In the genomic region with DNA sequence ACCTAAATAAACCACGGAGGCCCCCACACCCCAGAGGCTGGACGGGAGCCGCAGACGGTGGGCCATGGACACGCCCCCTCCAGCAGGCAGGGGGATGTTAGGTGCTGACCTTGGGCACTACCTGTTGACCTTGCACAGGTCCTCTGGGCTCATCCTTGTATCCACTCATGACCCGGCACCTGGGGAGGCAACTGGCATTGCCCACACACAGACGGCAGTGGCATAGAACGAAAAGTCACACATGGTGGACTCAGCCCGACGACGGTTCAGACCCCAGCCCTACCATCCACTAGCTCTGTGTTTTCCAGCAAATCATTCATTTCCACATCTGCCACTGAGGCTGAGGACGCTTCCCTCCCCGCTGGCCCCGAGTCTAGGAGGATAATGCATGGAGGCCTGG, we compare ENCODE assay signal across 24 cellular contexts.
"Had no signal": no experiment of that assay in that cellular context is flagged by ENCODE, and none has a peak within 500 bp of the region (broad histone marks: within the 10 kb centered on the region; RNA-seq: fewer than 3 reads in every experiment).

No MANE protein-coding gene starts in this region.

- H3K27ac ChIP-seq: brain microvascular endothelial cell, cardiac muscle cell had no signal

- H3K4me3 ChIP-seq: cardiac muscle cell, MG63 had no signal

- DNase-seq: activated B cell treated with CpG ODN at 0.5 μM for 24 hours; activated CD4-positive, alpha-beta T cell treated with anti-CD3 and anti-CD28 coated beads for 1 hour; activated CD4-positive, alpha-beta T cell treated with anti-CD3 and anti-CD28 coated beads, Interleukin-2, amount 10 ng/mL, durations not matched to agents 24 days and 14 days; activated CD4-positive, alpha-beta T cell treated with anti-CD3 and anti-CD28 coated beads, Interleukin-2, amount 50 U/mL, for 48 hours; activated gamma-delta T cell; activated naive CD4-positive, alpha-beta T cell treated with anti-CD3 and anti-CD28 coated beads, Interleukin-2, amount 10 ng/mL, durations not matched to agents 7 days and 5 days; activated naive CD8-positive, alpha-beta T cell treated with anti-CD3 and anti-CD28 coated beads for 36 hours; activated T-cell treated with anti-CD3 and anti-CD28 coated beads for 4 hours; activated T-cell treated with anti-CD3 and anti-CD28 coated beads, Interleukin-2, amount 50 U/mL, for 48 hours; brain microvascular endothelial cell; MG63; NCI-H1105 treated with DMSO at 0.1 percent for 48 hours; NCI-H1436 treated with DMSO at 0.1 percent for 48 hours; NCI-H187; NCI-H2081; NCI-H446; NCI-H524; PC-3; SIG-M5; T-cell; T-helper 2 cell; T1000 had no signal

- H3K27me3 ChIP-seq: brain microvascular endothelial cell, MG63 had no signal

- ATAC-seq: activated T-helper 17 cell treated with anti-CD3 and anti-CD28 coated beads, Interleukin-2, amount 50 U/mL, for 72 hours; PC-3; T-cell had no signal

- H3K9me3 ChIP-seq: MG63 had no signal

- H3K36me3 ChIP-seq: brain microvascular endothelial cell, cardiac muscle cell, MG63 had no signal
